19 cellular contexts compared by ENCODE assay signal in the genomic region with DNA sequence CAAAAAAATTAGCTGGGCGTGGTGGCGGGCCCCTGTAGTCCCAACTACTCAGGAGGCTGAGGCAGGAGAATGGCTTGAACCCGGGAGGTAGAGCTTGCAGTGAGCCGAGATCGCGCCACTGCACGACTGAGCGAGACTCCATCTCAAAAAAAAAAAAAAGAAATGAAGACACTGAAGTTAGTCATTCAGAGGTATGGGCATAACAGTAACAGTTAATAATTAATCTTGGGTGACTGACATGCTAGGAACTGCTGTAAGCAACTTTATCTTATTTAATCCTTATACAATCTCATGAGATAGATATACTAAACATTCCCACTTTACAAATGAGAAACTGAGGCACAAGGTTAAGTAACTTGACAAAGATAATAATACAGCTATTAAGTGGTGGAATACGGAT.
"Had no signal": no experiment of that assay in that cellular context is flagged by ENCODE, and none has a peak within 500 bp of the region (broad histone marks: within the 10 kb centered on the region; RNA-seq: fewer than 3 reads in every experiment).

No MANE protein-coding gene starts in this region.

- H3K27me3 ChIP-seq: SJSA1 had no signal

- DNase-seq: KBM-7, MM.1S, NCI-H1092 treated with DMSO at 0.1 percent for 48 hours, NCI-H1417, NCI-H1436 treated with DMSO at 0.1 percent for 48 hours, NCI-H1694, NCI-H187 treated with DMSO at 0.1 percent for 48 hours, NCI-H2029 treated with DMSO at 0.1 percent for 48 hours, NCI-H2107, NCI-H2227 treated with DMSO at 0.1 percent for 48 hours, NCI-H524, NCI-H69, NCI-H774, Right ventricle myocardium superior, RPMI8226, SIG-M5 had no signal

- H3K27ac ChIP-seq: HL-60, SJSA1, SK-N-MC had no signal

- H3K9me3 ChIP-seq: SJSA1 had no signal

- H3K4me3 ChIP-seq: SJSA1, SK-N-MC had no signal
